ENCODE assay signal across 1 cellular context in genomic region chr3:47282424-47283192, GRCh38.
TF ChIP-seq lines count a peak whose summit lies in the region.

KIF9 (minus strand) TSS chr3:47282799; CDS start chr3:47277374, 5,425 bp downstream.
KLHL18 (plus strand) TSS chr3:47282944; CDS start chr3:47282966, 22 bp downstream.

TF ChIP-seq in K562, 482 proteins besides CTCF, POLR2A, EP300 and RAD21 (continued from another document and continues in another):
- TF ChIP-seq BRF2 (IDR thresholded peaks at IDR 0.05; ENCODE audit: borderline replicate concordance, insufficient read depth, insufficient read length) (no peak), GTF2E2 (tag; IDR thresholded peaks at IDR 0.05) (peak; percentile 25; the same call in 1 of the 2 replicates), THAP7 (CRISPR knock-in tag; IDR thresholded peaks at IDR 0.05) (no peak), POLR2H (tag; IDR thresholded peaks at IDR 0.05; ENCODE audit: low read depth) (peak; percentile 53), EHMT2 (IDR thresholded peaks at IDR 0.05) (0 out of 2 replicates have a peak, but pooled peaks have one; percentile 33), ZNF778 (CRISPR knock-in tag; IDR thresholded peaks at IDR 0.05) (no peak), KLF13 (tag; IDR thresholded peaks at IDR 0.05; ENCODE audit: borderline replicate concordance, low read depth) (peak; percentile 7; the same call in 1 of the 2 replicates), ARNT (IDR thresholded peaks at IDR 0.05) (peak in 1 of 2 experiments; percentile 60; a peak in 1 of 4 replicates), MTA3 (IDR thresholded peaks at IDR 0.05; ENCODE audit: borderline replicate concordance) (peak; percentile 100), ZBTB49 (CRISPR knock-in tag; IDR thresholded peaks at IDR 0.05; ENCODE audit: borderline replicate concordance) (no peak), ZNF280B (CRISPR knock-in tag; IDR thresholded peaks at IDR 0.05) (no peak), ADNP (tag; IDR thresholded peaks at IDR 0.05) (no peak), ZBTB8A (IDR thresholded peaks at IDR 0.05; ENCODE audit: partially characterized antibody) (no peak), MNT (conservative IDR thresholded peaks at IDR 0.05) (peak; percentile 100), ZBED1 (IDR thresholded peaks at IDR 0.05) (no peak; the same call in 1 of the 2 replicates), GABPB1 (CRISPR knock-in tag; IDR thresholded peaks at IDR 0.05) (peak; percentile 97), RAD51 (IDR thresholded peaks at IDR 0.05; ENCODE audit: borderline replicate concordance, low read depth) (no peak; the same call in 1 of the 2 replicates), ZBTB17 (CRISPR knock-in tag; IDR thresholded peaks at IDR 0.05) (peak; percentile 83), L3MBTL2 (IDR thresholded peaks at IDR 0.05) (peak; percentile 88), ZHX1 (conservative IDR thresholded peaks at IDR 0.05; ENCODE audit: low read length) (0 out of 2 replicates have a peak, but pooled peaks have one; percentile 74), SPI1 (IDR thresholded peaks at IDR 0.05; ENCODE audit: borderline replicate concordance, low read depth, low read length) (peak; percentile 59; the same call in 1 of the 2 replicates), TARDBP (IDR thresholded peaks at IDR 0.05) (peak; percentile 94), ZNF197 (CRISPR knock-in tag; IDR thresholded peaks at IDR 0.05; ENCODE audit: low read depth) (peak; percentile 76; the same call in 1 of the 2 replicates), ZNF780A (CRISPR knock-in tag; IDR thresholded peaks at IDR 0.05) (no peak), ZNF431 (CRISPR knock-in tag; IDR thresholded peaks at IDR 0.05) (no peak), NUFIP1 (IDR thresholded peaks at IDR 0.05; ENCODE audit: partially characterized antibody) (no peak), FOXA3 (CRISPR knock-in tag; conservative IDR thresholded peaks at IDR 0.05 in 1 of 2, IDR thresholded peaks at IDR 0.05 in 1 of 2) (peak; percentile 98 to 100), ZNF212 (CRISPR knock-in tag; IDR thresholded peaks at IDR 0.05) (no peak), ZNF561 (CRISPR knock-in tag; conservative IDR thresholded peaks at IDR 0.05) (no peak), NR0B1 (IDR thresholded peaks at IDR 0.05; ENCODE audit: partially characterized antibody) (no peak), AFF4 (CRISPR knock-in tag; IDR thresholded peaks at IDR 0.05) (no peak; the same call in 1 of the 2 replicates), ZNF584 (CRISPR knock-in tag; IDR thresholded peaks at IDR 0.05; ENCODE audit: low read depth) (no peak), ZNF23 (CRISPR knock-in tag; IDR thresholded peaks at IDR 0.05) (no peak), FOXP1 (CRISPR knock-in tag; IDR thresholded peaks at IDR 0.05) (peak; percentile 96; the same call in 1 of the 2 replicates), GATA2 (CRISPR knock-in tag; IDR thresholded peaks at IDR 0.05) (no peak)
